In genomic region chrX:133923113-133923512, GRCh38 we compare ENCODE assay signal across 10 cellular contexts.
A peak's percentile ranks its signal among the peaks of the same experiment; 100 is the strongest.
DNase-seq lines count a peak whose midpoint lies in the region; ATAC-seq, FAIRE-seq and TF ChIP-seq lines count a peak whose summit lies in the region.
"Had no signal": no experiment of that assay in that cellular context is flagged by ENCODE, and none has a peak within 500 bp of the region (broad histone marks: within the 10 kb centered on the region; RNA-seq: fewer than 3 reads in every experiment).

No MANE protein-coding gene starts in this region.

- H3K27me3 ChIP-seq in SJCRH30 (no peaks in the 10 kb centered on the region), keratinocyte (ENCODE audit: control insufficient read depth, extremely low read depth, insufficient read depth, low read length) (no peaks in the 10 kb centered on the region), prostate gland (replicated peaks; ENCODE audit: insufficient read depth) (no peaks in the 10 kb centered on the region), stomach (no peaks in the 10 kb centered on the region)
- H3K27me3 ChIP-seq: upper lobe of left lung had no signal

- H3K4me2 ChIP-seq in keratinocyte (ENCODE audit: control insufficient read depth, extremely low read depth, insufficient read depth, low read depth, low read length), result peak overlapping the region; percentile 14

- H3K9me3 ChIP-seq in SJCRH30 (replicated peaks), result no peaks in the 10 kb centered on the region
- no peaks in the 10 kb centered on the region for H3K9me3 ChIP-seq in keratinocyte (ENCODE audit: control insufficient read depth, low read depth, low read length)
- no peaks in the 10 kb centered on the region for H3K9me3 ChIP-seq in prostate gland
- no peaks in the 10 kb centered on the region for H3K9me3 ChIP-seq in stomach
- H3K9me3 ChIP-seq: upper lobe of left lung had no signal

- H4K20me1 ChIP-seq in keratinocyte (ENCODE audit: control insufficient read depth, extremely low read depth, insufficient read depth, low read length), result no peaks in the 10 kb centered on the region

- DNase-seq in GM10266 (ENCODE audit: extremely low spot score) (peak; percentile 8), SJCRH30 (no peak), keratinocyte (ENCODE audit: low read depth, low spot score) (no peak), HCEC 1CT (no peak), prostate gland (ENCODE audit: low spot score) (no peak), NCI-H524 (lab: John Stamatoyannopoulos, UW) (no peak), stomach (no peak)
- DNase-seq: upper lobe of left lung had no signal

- 61% methylated on average over 5 of the region's 5 CpGs for WGBS in prostate gland
- 40 to 63% (median 58%) methylated on average over 5 of the region's 5 CpGs for WGBS in stomach, 5 donors

- dilution Hi-C loops in keratinocyte (cut with MboI; ENCODE audit: extremely low pct_ligation_motif_present, low sequenced_read_pairs), result no loop called here

- no peaks in the 10 kb centered on the region for H3K9me1 ChIP-seq in keratinocyte (ENCODE audit: control insufficient read depth, extremely low read depth, insufficient read depth, low read length)

- no peaks in the 10 kb centered on the region for H3K36me3 ChIP-seq in SJCRH30
- H3K36me3 ChIP-seq in keratinocyte (ENCODE audit: control insufficient read depth in 2 of 2, extremely low read depth in 1 of 2, insufficient read depth in 2 of 2, low read length in 2 of 2), result no peaks in the 10 kb centered on the region
- H3K36me3 ChIP-seq in prostate gland, result no peaks in the 10 kb centered on the region
- no peaks in the 10 kb centered on the region for H3K36me3 ChIP-seq in stomach
- H3K36me3 ChIP-seq: upper lobe of left lung had no signal

- FAIRE-seq in keratinocyte (lab: Jason Lieb, UNC), result no peak
- FAIRE-seq: H1 had no signal

- no peak overlapping the region for H3K9ac ChIP-seq in keratinocyte (ENCODE audit: control insufficient read depth, extremely low read depth, insufficient read depth, low read length)

- peak overlapping the region; percentile 47 for H2AFZ ChIP-seq in keratinocyte (ENCODE audit: control insufficient read depth, low read length)

- intact Hi-C loops in prostate gland (cut with DNase I), result no loop called here
- intact Hi-C loops in stomach (cut with DNase I; ENCODE audit: low total_unique reads), result no loop called here

- TF ChIP-seq POLR2A in prostate gland (IDR thresholded peaks at IDR 0.05), result no peak
- no peak for TF ChIP-seq POLR2A in stomach (IDR thresholded peaks at IDR 0.05)

- peak overlapping the region; percentile 97 for H3K27ac ChIP-seq in SJCRH30
- no peak overlapping the region for H3K27ac ChIP-seq in keratinocyte (ENCODE audit: control insufficient read depth, insufficient read depth, low read length)
- no peak overlapping the region for H3K27ac ChIP-seq in prostate gland
- H3K27ac ChIP-seq in stomach, result no peak overlapping the region

- peak overlapping the region; percentile 18 for H3K4me3 ChIP-seq in SJCRH30
- no peak overlapping the region for H3K4me3 ChIP-seq in keratinocyte (ENCODE audit: control insufficient read depth in 2 of 3, extremely low read depth in 1 of 3, insufficient read depth in 2 of 3, low read depth in 1 of 3, low read length in 3 of 3)
- no peak overlapping the region for H3K4me3 ChIP-seq in prostate gland
- no peak overlapping the region for H3K4me3 ChIP-seq in stomach
- H3K4me3 ChIP-seq: upper lobe of left lung had no signal

- TF ChIP-seq CTCF in GM10266 (IDR thresholded peaks at IDR 0.05; ENCODE audit: control insufficient read depth, insufficient read depth, low read depth, missing control alignments), result no peak
- TF ChIP-seq CTCF in keratinocyte (optimal IDR thresholded peaks at IDR 0.05 in 1 of 3, IDR thresholded peaks at IDR 0.05 in 1 of 3, conservative IDR thresholded peaks at IDR 0.05 in 1 of 3; ENCODE audit: extremely low read depth in 1 of 3, insufficient read depth in 2 of 3, low read length in 3 of 3), result no peak
- TF ChIP-seq CTCF in prostate gland (IDR thresholded peaks at IDR 0.05), result no peak
- TF ChIP-seq CTCF in stomach (IDR thresholded peaks at IDR 0.05), result no peak

- H3K4me1 ChIP-seq in SJCRH30 (peaks cover 34% of the 10 kb centered on the region), keratinocyte (ENCODE audit: control insufficient read depth, extremely low read depth, insufficient read depth, low read length) (no peaks in the 10 kb centered on the region), prostate gland (replicated peaks) (no peaks in the 10 kb centered on the region), stomach (no peaks in the 10 kb centered on the region)
- H3K4me1 ChIP-seq: upper lobe of left lung had no signal

- no peak for TF ChIP-seq EP300 in stomach (IDR thresholded peaks at IDR 0.05)

- H3K79me2 ChIP-seq in keratinocyte (ENCODE audit: control insufficient read depth, insufficient read depth, low read length), result no peaks in the 10 kb centered on the region

- ATAC-seq in GM21619 (IDR thresholded peaks at IDR 0.05; ENCODE audit: unreplicated experiment), result peak; percentile 75
